8 cellular contexts compared by ENCODE assay signal in genomic region chr5:113050606-113051391, GRCh38.
DNase-seq lines count a peak whose midpoint lies in the region; ATAC-seq, FAIRE-seq and TF ChIP-seq lines count a peak whose summit lies in the region.

No MANE protein-coding gene starts in this region.

- TF ChIP-seq CTCF in bronchial epithelial cell (IDR thresholded peaks at IDR 0.05; ENCODE audit: insufficient read depth, low read length, severe bottlenecking) = no peak

- no peak for FAIRE-seq in bronchial epithelial cell (lab: Jason Lieb, UNC)

- H3K27me3 ChIP-seq in bronchial epithelial cell (ENCODE audit: control insufficient read depth, insufficient read depth, low read length) = no peaks in the 10 kb centered on the region

- DNase-seq in AG20443 (ENCODE audit: low spot score) = peak; percentile 84
- peak; percentile 56 for DNase-seq in NCI-H226
- DNase-seq in bronchial epithelial cell (ENCODE audit: low read depth) = peak; percentile 67
- peak; percentile 80 for DNase-seq in myocyte (ENCODE audit: low read depth)
- no peak for DNase-seq in NCI-H748 treated with DMSO at 0.1 percent for 48 hours (lab: John Stamatoyannopoulos, UW)
- DNase-seq in ureter (ENCODE audit: low spot score) = no peak
- no peak for DNase-seq in NCI-H524 treated with DMSO at 0.1 percent for 48 hours (lab: John Stamatoyannopoulos, UW)

- no peak for ATAC-seq in GM21619 (IDR thresholded peaks at IDR 0.05; ENCODE audit: unreplicated experiment)

- H3K4me3 ChIP-seq in bronchial epithelial cell (ENCODE audit: low read depth, low read length) = no peak overlapping the region

- peaks cover 30% of the 10 kb centered on the region for H3K36me3 ChIP-seq in bronchial epithelial cell (ENCODE audit: control insufficient read depth, insufficient read depth, low read length)

Comparison
In these comparisons a context has a peak if more than half of its experiments do, and no peak if none do; other contexts are left out.
1. DNase-seq: peak in AG20443 (single experiment), NCI-H226 (single experiment), bronchial epithelial cell (single experiment) and myocyte (single experiment); none in NCI-H748 treated with DMSO at 0.1 percent for 48 hours (single experiment), ureter (single experiment) and NCI-H524 treated with DMSO at 0.1 percent for 48 hours (single experiment).